ENCODE assay signal across 8 cellular contexts in genomic region chr2:28750316-28751101, GRCh38. TPM values are rescaled to one million over a fixed set of nuclear protein-coding genes. Genes with fewer than 3 reads are reported as not detected.
DNase-seq lines count a peak whose midpoint lies in the region; ATAC-seq and FAIRE-seq lines count a peak whose summit lies in the region.

No MANE protein-coding gene starts in this region.

- peak overlapping the region; percentile 96 for H3K27ac Mint-ChIP-seq in activated CD4-positive, alpha-beta memory T cell treated with anti-CD3 and anti-CD28 coated beads for 36 hours
- peak overlapping the region; percentile 89 to 100 (median 98) for H3K27ac Mint-ChIP-seq in naive thymus-derived CD8-positive, alpha-beta T cell

- H3K36me3 ChIP-seq in KOPT-K1 (ENCODE audit: insufficient read depth, low read length): no peaks in the 10 kb centered on the region

- H3K4me1 Mint-ChIP-seq in activated CD4-positive, alpha-beta memory T cell treated with anti-CD3 and anti-CD28 coated beads for 36 hours (ENCODE audit: low read depth): peaks cover 45% of the 10 kb centered on the region
- peaks cover 18 to 57% (median 53%) of the 10 kb centered on the region in 4 donors for H3K4me1 Mint-ChIP-seq in naive thymus-derived CD8-positive, alpha-beta T cell

- H3K4me3 Mint-ChIP-seq in activated CD4-positive, alpha-beta memory T cell treated with anti-CD3 and anti-CD28 coated beads for 36 hours: peak overlapping the region; percentile 85
- H3K4me3 Mint-ChIP-seq in naive thymus-derived CD8-positive, alpha-beta T cell: peak overlapping the region; percentile 88 to 98 (median 96)

- CTCF ChIA-PET in activated CD4-positive, alpha-beta memory T cell treated with anti-CD3 and anti-CD28 coated beads for 36 hours (lab: Charles Lee): interaction anchor here (1.1 to 10.5 kb wide), 4 partner anchors 9 to 183 kb away, joined by 3 to 126 read pairs (median 5); no protein-coding TSS in a partner anchor

- peak in 1 of 2 donors; percentile 1 for ATAC-seq in naive thymus-derived CD8-positive, alpha-beta T cell
- ATAC-seq in GM19328 (IDR thresholded peaks at IDR 0.05; ENCODE audit: unreplicated experiment) (no peak), GM21717 (IDR thresholded peaks at IDR 0.05; ENCODE audit: unreplicated experiment) (no peak)

- intact Hi-C loops in activated CD4-positive, alpha-beta memory T cell treated with anti-CD3 and anti-CD28 coated beads for 36 hours (cut with micrococcal nuclease): loop anchor here (1.0 to 5.0 kb wide), 8 partner anchors 38 to 360 kb away; partner anchors contain the start of genes SPDYA and WDR43

- peaks cover 5% of the 10 kb centered on the region for H3K36me3 Mint-ChIP-seq in activated CD4-positive, alpha-beta memory T cell treated with anti-CD3 and anti-CD28 coated beads for 36 hours
- peaks cover 0 to 11% (median 0%) of the 10 kb centered on the region in 3 donors for H3K36me3 Mint-ChIP-seq in naive thymus-derived CD8-positive, alpha-beta T cell

- H3K27me3 Mint-ChIP-seq in activated CD4-positive, alpha-beta memory T cell treated with anti-CD3 and anti-CD28 coated beads for 36 hours: no peaks in the 10 kb centered on the region
- no peaks in the 10 kb centered on the region for H3K27me3 Mint-ChIP-seq in naive thymus-derived CD8-positive, alpha-beta T cell

- no peaks in the 10 kb centered on the region for H3K9me3 Mint-ChIP-seq in activated CD4-positive, alpha-beta memory T cell treated with anti-CD3 and anti-CD28 coated beads for 36 hours
- no peaks in the 10 kb centered on the region for H3K9me3 Mint-ChIP-seq in naive thymus-derived CD8-positive, alpha-beta T cell

- POLR2A ChIA-PET in activated CD4-positive, alpha-beta memory T cell treated with anti-CD3 and anti-CD28 coated beads for 36 hours (lab: Charles Lee): interaction anchor here (1.5 to 2.5 kb wide), 8 partner anchors 11 to 183 kb away, joined by 5 to 13 read pairs (median 10); partner anchors contain the start of gene WDR43
- POLR2A ChIA-PET in naive thymus-derived CD8-positive, alpha-beta T cell (lab: Charles Lee): interaction anchor here (0.6 to 3.7 kb wide), 7 partner anchors 10 to 163 kb away, joined by 3 to 50 read pairs (median 4); no protein-coding TSS in a partner anchor

- DNase-seq in DMS79 treated with DMSO at 0.1 percent for 48 hours (lab: John Stamatoyannopoulos, UW): peak; percentile 74
- DNase-seq in activated CD4-positive, alpha-beta memory T cell treated with anti-CD3 and anti-CD28 coated beads for 36 hours: peak; percentile 47
- no peak for DNase-seq in epithelial cell of prostate (ENCODE audit: low read depth, low spot score)
- peak in 5 of 10 donors; percentile 8 to 75 (median 17) for DNase-seq in naive thymus-derived CD8-positive, alpha-beta T cell
- peak; percentile 22 for DNase-seq in urothelium cell line (ENCODE audit: low spot score)

- FAIRE-seq in urothelium cell line (lab: Jason Lieb, UNC): no peak

- H3K27ac ChIP-seq in KOPT-K1 (ENCODE audit: low read depth, low read length, poor library complexity, severe bottlenecking): peak overlapping the region; percentile 83
- H3K27ac ChIP-seq in epithelial cell of prostate: peak overlapping the region; percentile 95

- H3K9me3 ChIP-seq in KOPT-K1 (ENCODE audit: insufficient read depth, low read length, poor library complexity, severe bottlenecking): no peaks in the 10 kb centered on the region

RNA-seq across cellular contexts. Expression of gene PPP1CB, which starts 1.1 kb away (rescaled TPM):
- total RNA-seq in activated CD4-positive, alpha-beta memory T cell treated with anti-CD3 and anti-CD28 coated beads for 36 hours: 100 to 1,000 TPM; 238 to 256 TPM
- total RNA-seq in naive thymus-derived CD8-positive, alpha-beta T cell: 100 to 1,000 TPM; 165 to 166 TPM
- polyA plus RNA-seq in naive thymus-derived CD8-positive, alpha-beta T cell: 10 to 100 TPM; 63.1 to 85.7 (median 82.1) TPM
